Comparison of ENCODE assay signal across 8 cellular contexts in the genomic region with DNA sequence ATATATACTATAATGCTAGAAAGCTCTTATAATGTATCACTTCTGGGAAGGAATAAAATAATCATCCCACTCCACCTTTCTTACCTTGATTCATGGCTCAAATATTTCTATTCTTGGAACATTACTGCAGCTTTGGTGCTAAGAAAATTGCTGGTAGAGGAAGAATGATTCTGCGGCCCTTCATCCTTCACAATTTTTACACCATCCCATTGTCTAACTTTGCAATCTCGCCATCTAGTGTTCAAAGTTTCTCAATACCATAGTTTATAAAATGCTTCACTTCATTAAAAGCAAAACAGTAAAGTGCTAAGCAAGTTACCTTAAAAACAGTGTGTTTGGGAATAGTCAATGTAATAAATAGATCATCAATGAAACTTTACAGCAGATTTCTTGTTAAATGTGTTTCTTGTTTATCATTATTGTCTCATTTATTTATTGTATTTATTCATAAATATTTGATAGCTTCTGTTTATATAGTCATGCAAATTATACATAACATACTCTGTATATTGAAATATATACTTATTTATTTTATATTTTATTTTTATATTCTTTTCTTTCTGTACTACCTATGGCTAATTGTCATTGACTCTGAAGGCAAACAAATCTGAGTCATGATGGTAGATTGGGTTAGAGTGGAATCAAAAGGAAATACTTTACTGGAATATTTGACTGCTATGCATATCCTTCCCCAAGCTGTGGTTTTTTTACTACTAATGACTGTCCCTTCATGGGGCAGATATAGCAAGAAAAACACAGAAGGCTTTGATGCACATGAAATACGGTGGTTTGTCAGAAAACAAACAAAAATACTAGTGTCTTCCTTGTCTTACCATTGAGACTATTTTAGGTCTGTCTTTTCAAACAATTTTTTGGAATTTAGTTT.
DNase-seq lines count a peak whose midpoint lies in the region; ATAC-seq and TF ChIP-seq lines count a peak whose summit lies in the region.

No MANE protein-coding gene starts in this region.

- CTCF ChIA-PET in GM10248 (lab: Yijun Ruan, JAX) = interaction anchor here (0.9 to 2.3 kb wide), 11 partner anchors 13 to 885 kb away, joined by 3 to 7 read pairs (median 4); no protein-coding TSS in a partner anchor

- peak; percentile 37 for DNase-seq in GM10248 (ENCODE audit: extremely low spot score)
- peak; percentile 1 for DNase-seq in NCI-H2107 (lab: John Stamatoyannopoulos, UW)
- peak; percentile 71 for DNase-seq in astrocyte of the hippocampus (ENCODE audit: low read depth, low spot score)
- DNase-seq in left colon = no peak
- DNase-seq in vagina (ENCODE audit: extremely low spot score in 2 of 2) = no peak
- no peak for DNase-seq in activated CD4-positive, alpha-beta T cell treated with anti-CD3 and anti-CD28 coated beads, Interleukin-2, amount 50 U/mL, for 1 hour

- POLR2A ChIA-PET in GM10248 (lab: Yijun Ruan, JAX) = no interaction called here

- no peak for TF ChIP-seq POLR2A in vagina (IDR thresholded peaks at IDR 0.05)

- H3K4me3 ChIP-seq in vagina = no peak overlapping the region

- TF ChIP-seq CTCF in GM10248 (IDR thresholded peaks at IDR 0.05; ENCODE audit: control extremely low read depth, extremely low read depth, low read depth, missing control alignments) = peak; percentile 44
- peak in 2 of 3 experiments; percentile 17 to 42 for TF ChIP-seq CTCF in vagina (IDR thresholded peaks at IDR 0.05)

- ATAC-seq in HG02571 (IDR thresholded peaks at IDR 0.05; ENCODE audit: unreplicated experiment) (peak; percentile 70), left colon (peak; percentile 63), HG02759 (IDR thresholded peaks at IDR 0.05; ENCODE audit: unreplicated experiment) (no peak)

- intact Hi-C loops in left colon (cut with DNase I, micrococcal nuclease) (loop anchor here in 1 of 2 donors (5.0 to 10.0 kb wide), 2 partner anchors 174 to 822 kb away; no protein-coding TSS in a partner anchor), vagina (cut with DNase I) (no loop called here)

- peaks cover 13% of the 10 kb centered on the region for H3K4me1 ChIP-seq in vagina

- no peaks in the 10 kb centered on the region for H3K36me3 ChIP-seq in vagina

- no peaks in the 10 kb centered on the region for H3K9me3 ChIP-seq in vagina

- H3K27me3 ChIP-seq in vagina = no peaks in the 10 kb centered on the region

- H3K27ac ChIP-seq in vagina = no peak overlapping the region

Comparison
In these comparisons a context has a peak if more than half of its experiments do, and no peak if none do; other contexts are left out.
1. DNase-seq: peak in GM10248 (single experiment), NCI-H2107 (single experiment) and astrocyte of the hippocampus (single experiment); none in left colon (0 of 2), vagina (0 of 2) and activated CD4-positive, alpha-beta T cell treated with anti-CD3 and anti-CD28 coated beads, Interleukin-2, amount 50 U/mL, for 1 hour (single experiment).